ENCODE assay signal across 1 cellular context in genomic region chr7:5526190-5527037, GRCh38.
TF ChIP-seq lines count a peak whose summit lies in the region.

No MANE protein-coding gene starts in this region.

TF ChIP-seq in K562, 482 proteins besides CTCF, POLR2A, EP300 and RAD21 (continued from another document and continues in another):
- TF ChIP-seq, protein P1, sequence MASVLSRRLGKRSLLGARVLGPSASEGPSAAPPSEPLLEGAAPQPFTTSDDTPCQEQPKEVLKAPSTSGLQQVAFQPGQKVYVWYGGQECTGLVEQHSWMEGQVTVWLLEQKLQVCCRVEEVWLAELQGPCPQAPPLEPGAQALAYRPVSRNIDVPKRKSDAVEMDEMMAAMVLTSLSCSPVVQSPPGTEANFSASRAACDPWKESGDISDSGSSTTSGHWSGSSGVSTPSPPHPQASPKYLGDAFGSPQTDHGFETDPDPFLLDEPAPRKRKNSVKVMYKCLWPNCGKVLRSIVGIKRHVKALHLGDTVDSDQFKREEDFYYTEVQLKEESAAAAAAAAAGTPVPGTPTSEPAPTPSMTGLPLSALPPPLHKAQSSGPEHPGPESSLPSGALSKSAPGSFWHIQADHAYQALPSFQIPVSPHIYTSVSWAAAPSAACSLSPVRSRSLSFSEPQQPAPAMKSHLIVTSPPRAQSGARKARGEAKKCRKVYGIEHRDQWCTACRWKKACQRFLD (CRISPR knock-in tag; IDR thresholded peaks at IDR 0.05) = no peak
- TF ChIP-seq RBM17 (IDR thresholded peaks at IDR 0.05; ENCODE audit: borderline replicate concordance, low read depth, low read length) (no peak), ZNF76 (CRISPR knock-in tag; IDR thresholded peaks at IDR 0.05; ENCODE audit: borderline replicate concordance) (no peak), TEAD4 (IDR thresholded peaks at IDR 0.05; ENCODE audit: low read length) (peak; percentile 24), TEAD4 (CRISPR knock-in tag; IDR thresholded peaks at IDR 0.05; ENCODE audit: borderline replicate concordance) (no peak), ZNF780A (CRISPR knock-in tag; IDR thresholded peaks at IDR 0.05) (peak; percentile 62; the same call in 1 of the 2 replicates), XRCC5 (IDR thresholded peaks at IDR 0.05; ENCODE audit: low read depth, low read length) (no peak), MBD2 (IDR thresholded peaks at IDR 0.05; ENCODE audit: borderline replicate concordance, low read depth) (peak; percentile 58; the same call in 1 of the 2 replicates), ZNF830 (CRISPR knock-in tag; IDR thresholded peaks at IDR 0.05) (peak; percentile 93), FOXA1 (IDR thresholded peaks at IDR 0.05; ENCODE audit: borderline replicate concordance) (no peak), ESRRA (IDR thresholded peaks at IDR 0.05; ENCODE audit: borderline replicate concordance, low read depth) (no peak), MTA3 (IDR thresholded peaks at IDR 0.05; ENCODE audit: borderline replicate concordance) (peak; percentile 82; the same call in 1 of the 2 replicates), NCOR1 (IDR thresholded peaks at IDR 0.05) (peak; percentile 53; the same call in 1 of the 2 replicates), CHD7 (IDR thresholded peaks at IDR 0.05; ENCODE audit: low read depth, low read length) (peak; percentile 49), ZNF695 (CRISPR knock-in tag; IDR thresholded peaks at IDR 0.05) (no peak), HMG20A (CRISPR knock-in tag; conservative IDR thresholded peaks at IDR 0.05) (no peak), CREM (IDR thresholded peaks at IDR 0.05; ENCODE audit: low read depth) (no peak), TCF7L2 (IDR thresholded peaks at IDR 0.05; ENCODE audit: low read depth, low read length) (no peak), TAF15 (IDR thresholded peaks at IDR 0.05; ENCODE audit: low read depth, low read length) (peak; percentile 43; the same call in 1 of the 2 replicates), ZNF561 (CRISPR knock-in tag; conservative IDR thresholded peaks at IDR 0.05) (peak; percentile 69), PATZ1 (CRISPR knock-in tag; IDR thresholded peaks at IDR 0.05; ENCODE audit: borderline replicate concordance) (peak; percentile 81), EWSR1 (IDR thresholded peaks at IDR 0.05; ENCODE audit: borderline replicate concordance, low read depth, partially characterized antibody) (peak; percentile 82), SAP30 (IDR thresholded peaks at IDR 0.05; ENCODE audit: borderline replicate concordance, insufficient read depth, low read depth, low read length, poor library complexity, severe bottlenecking) (no peak), PYGO2 (tag; IDR thresholded peaks at IDR 0.05) (no peak), ZNF316 (IDR thresholded peaks at IDR 0.05) (no peak), ZNF324 (CRISPR knock-in tag; IDR thresholded peaks at IDR 0.05) (peak; percentile 51; the same call in 1 of the 2 replicates), ZNF23 (CRISPR knock-in tag; IDR thresholded peaks at IDR 0.05) (peak; percentile 57; the same call in 1 of the 2 replicates), ATF4 (CRISPR knock-in tag; IDR thresholded peaks at IDR 0.05) (peak; percentile 78), NELFE (IDR thresholded peaks at IDR 0.05; ENCODE audit: insufficient read depth, insufficient read length) (no peak), NCOA2 (IDR thresholded peaks at IDR 0.05; ENCODE audit: partially characterized antibody in 2 of 2) (no peak), BCOR (IDR thresholded peaks at IDR 0.05) (no peak)
- TF ChIP-seq, protein P2, sequence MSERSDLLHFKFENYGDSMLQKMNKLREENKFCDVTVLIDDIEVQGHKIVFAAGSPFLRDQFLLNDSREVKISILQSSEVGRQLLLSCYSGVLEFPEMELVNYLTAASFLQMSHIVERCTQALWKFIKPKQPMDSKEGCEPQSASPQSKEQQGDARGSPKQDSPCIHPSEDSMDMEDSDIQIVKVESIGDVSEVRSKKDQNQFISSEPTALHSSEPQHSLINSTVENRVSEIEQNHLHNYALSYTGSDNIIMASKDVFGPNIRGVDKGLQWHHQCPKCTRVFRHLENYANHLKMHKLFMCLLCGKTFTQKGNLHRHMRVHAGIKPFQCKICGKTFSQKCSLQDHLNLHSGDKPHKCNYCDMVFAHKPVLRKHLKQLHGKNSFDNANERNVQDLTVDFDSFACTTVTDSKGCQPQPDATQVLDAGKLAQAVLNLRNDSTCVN (CRISPR knock-in tag; IDR thresholded peaks at IDR 0.05) = peak; percentile 98
- TF ChIP-seq, protein P3, sequence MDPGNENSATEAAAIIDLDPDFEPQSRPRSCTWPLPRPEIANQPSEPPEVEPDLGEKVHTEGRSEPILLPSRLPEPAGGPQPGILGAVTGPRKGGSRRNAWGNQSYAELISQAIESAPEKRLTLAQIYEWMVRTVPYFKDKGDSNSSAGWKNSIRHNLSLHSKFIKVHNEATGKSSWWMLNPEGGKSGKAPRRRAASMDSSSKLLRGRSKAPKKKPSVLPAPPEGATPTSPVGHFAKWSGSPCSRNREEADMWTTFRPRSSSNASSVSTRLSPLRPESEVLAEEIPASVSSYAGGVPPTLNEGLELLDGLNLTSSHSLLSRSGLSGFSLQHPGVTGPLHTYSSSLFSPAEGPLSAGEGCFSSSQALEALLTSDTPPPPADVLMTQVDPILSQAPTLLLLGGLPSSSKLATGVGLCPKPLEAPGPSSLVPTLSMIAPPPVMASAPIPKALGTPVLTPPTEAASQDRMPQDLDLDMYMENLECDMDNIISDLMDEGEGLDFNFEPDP (CRISPR knock-in tag; IDR thresholded peaks at IDR 0.05) = peak; percentile 90
- TF ChIP-seq, protein P4, sequence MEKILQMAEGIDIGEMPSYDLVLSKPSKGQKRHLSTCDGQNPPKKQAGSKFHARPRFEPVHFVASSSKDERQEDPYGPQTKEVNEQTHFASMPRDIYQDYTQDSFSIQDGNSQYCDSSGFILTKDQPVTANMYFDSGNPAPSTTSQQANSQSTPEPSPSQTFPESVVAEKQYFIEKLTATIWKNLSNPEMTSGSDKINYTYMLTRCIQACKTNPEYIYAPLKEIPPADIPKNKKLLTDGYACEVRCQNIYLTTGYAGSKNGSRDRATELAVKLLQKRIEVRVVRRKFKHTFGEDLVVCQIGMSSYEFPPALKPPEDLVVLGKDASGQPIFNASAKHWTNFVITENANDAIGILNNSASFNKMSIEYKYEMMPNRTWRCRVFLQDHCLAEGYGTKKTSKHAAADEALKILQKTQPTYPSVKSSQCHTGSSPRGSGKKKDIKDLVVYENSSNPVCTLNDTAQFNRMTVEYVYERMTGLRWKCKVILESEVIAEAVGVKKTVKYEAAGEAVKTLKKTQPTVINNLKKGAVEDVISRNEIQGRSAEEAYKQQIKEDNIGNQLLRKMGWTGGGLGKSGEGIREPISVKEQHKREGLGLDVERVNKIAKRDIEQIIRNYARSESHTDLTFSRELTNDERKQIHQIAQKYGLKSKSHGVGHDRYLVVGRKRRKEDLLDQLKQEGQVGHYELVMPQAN (IDR thresholded peaks at IDR 0.05; ENCODE audit: borderline replicate concordance) = no peak; the same call in 1 of the 2 replicates
- TF ChIP-seq, protein P5, sequence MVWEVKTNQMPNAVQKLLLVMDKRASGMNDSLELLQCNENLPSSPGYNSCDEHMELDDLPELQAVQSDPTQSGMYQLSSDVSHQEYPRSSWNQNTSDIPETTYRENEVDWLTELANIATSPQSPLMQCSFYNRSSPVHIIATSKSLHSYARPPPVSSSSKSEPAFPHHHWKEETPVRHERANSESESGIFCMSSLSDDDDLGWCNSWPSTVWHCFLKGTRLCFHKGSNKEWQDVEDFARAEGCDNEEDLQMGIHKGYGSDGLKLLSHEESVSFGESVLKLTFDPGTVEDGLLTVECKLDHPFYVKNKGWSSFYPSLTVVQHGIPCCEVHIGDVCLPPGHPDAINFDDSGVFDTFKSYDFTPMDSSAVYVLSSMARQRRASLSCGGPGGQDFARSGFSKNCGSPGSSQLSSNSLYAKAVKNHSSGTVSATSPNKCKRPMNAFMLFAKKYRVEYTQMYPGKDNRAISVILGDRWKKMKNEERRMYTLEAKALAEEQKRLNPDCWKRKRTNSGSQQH (CRISPR knock-in tag; IDR thresholded peaks at IDR 0.05) = peak; percentile 99
- TF ChIP-seq, protein P6, sequence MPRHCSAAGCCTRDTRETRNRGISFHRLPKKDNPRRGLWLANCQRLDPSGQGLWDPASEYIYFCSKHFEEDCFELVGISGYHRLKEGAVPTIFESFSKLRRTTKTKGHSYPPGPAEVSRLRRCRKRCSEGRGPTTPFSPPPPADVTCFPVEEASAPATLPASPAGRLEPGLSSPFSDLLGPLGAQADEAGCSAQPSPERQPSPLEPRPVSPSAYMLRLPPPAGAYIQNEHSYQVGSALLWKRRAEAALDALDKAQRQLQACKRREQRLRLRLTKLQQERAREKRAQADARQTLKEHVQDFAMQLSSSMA (CRISPR knock-in tag; IDR thresholded peaks at IDR 0.05) = peak; percentile 84; the same call in 1 of the 2 replicates
